In genomic region chr7:28330384-28331070, GRCh38 we compare ENCODE assay signal across 15 cellular contexts.
DNase-seq lines count a peak whose midpoint lies in the region; ATAC-seq and TF ChIP-seq lines count a peak whose summit lies in the region.
"Had no signal": no experiment of that assay in that cellular context is flagged by ENCODE, and none has a peak within 500 bp of the region (broad histone marks: within the 10 kb centered on the region; RNA-seq: fewer than 3 reads in every experiment).

No MANE protein-coding gene starts in this region.

- H3K9me3 ChIP-seq in CD8-positive, alpha-beta T cell (ENCODE audit: low read length) = no peaks in the 10 kb centered on the region
- H3K9me3 ChIP-seq: body of pancreas, upper lobe of left lung had no signal

- no peaks in the 10 kb centered on the region for H3K9me3 Mint-ChIP-seq in CD8-positive, alpha-beta T cell
- peaks cover 3% of the 10 kb centered on the region for H3K9me3 Mint-ChIP-seq in activated CD8-positive, alpha-beta T cell treated with anti-CD3 and anti-CD28 coated beads for 36 hours
- H3K9me3 Mint-ChIP-seq in immature natural killer cell = no peaks in the 10 kb centered on the region

- intact Hi-C loops in CD8-positive, alpha-beta T cell (cut with DNase I, micrococcal nuclease) = loop anchor here in 1 of 2 experiments (1.0 to 2.0 kb wide), 2 partner anchors 30 to 33 kb away; no protein-coding TSS in a partner anchor
- intact Hi-C loops in activated CD8-positive, alpha-beta T cell treated with anti-CD3 and anti-CD28 coated beads for 36 hours (cut with micrococcal nuclease) = no loop called here

- H3K27me3 ChIP-seq in CD8-positive, alpha-beta T cell (ENCODE audit: insufficient read depth, low read length) = no peaks in the 10 kb centered on the region
- H3K27me3 ChIP-seq: body of pancreas, neural progenitor cell, upper lobe of left lung had no signal

- peak; percentile 27 for ATAC-seq in CD8-positive, alpha-beta T cell
- peak; percentile 42 for ATAC-seq in GM19035 (IDR thresholded peaks at IDR 0.05; ENCODE audit: unreplicated experiment)
- peak; percentile 64 for ATAC-seq in activated CD8-positive, alpha-beta T cell treated with anti-CD3 and anti-CD28 coated beads for 36 hours
- ATAC-seq in HG03175 (IDR thresholded peaks at IDR 0.05; ENCODE audit: unreplicated experiment) = no peak
- ATAC-seq: body of pancreas, GM23338 had no signal

- CTCF ChIA-PET in CD8-positive, alpha-beta T cell (lab: Charles Lee) = interaction anchor here (0.9 to 2.0 kb wide), 2 partner anchors 28 to 33 kb away, joined by 3 to 7 read pairs; no protein-coding TSS in a partner anchor
- CTCF ChIA-PET in activated CD8-positive, alpha-beta T cell treated with anti-CD3 and anti-CD28 coated beads for 36 hours (lab: Charles Lee) = interaction anchor here (1.4 kb wide), 1 partner anchor 32 kb away, joined by 3 read pairs; no protein-coding TSS in a partner anchor

- POLR2A ChIA-PET in CD8-positive, alpha-beta T cell (lab: Charles Lee) = interaction anchor here (0.7 to 1.4 kb wide), 5 partner anchors 31 to 668 kb away, joined by 3 to 4 read pairs (median 3); partner anchors contain the start of gene HIBADH
- POLR2A ChIA-PET in activated CD8-positive, alpha-beta T cell treated with anti-CD3 and anti-CD28 coated beads for 36 hours (lab: Charles Lee) = interaction anchor here (0.6 kb wide), 1 partner anchor 17 kb away, joined by 3 read pairs; no protein-coding TSS in a partner anchor

- H3K4me1 Mint-ChIP-seq in CD8-positive, alpha-beta T cell (ENCODE audit: low read depth) = peaks cover 40% of the 10 kb centered on the region
- H3K4me1 Mint-ChIP-seq in activated CD8-positive, alpha-beta T cell treated with anti-CD3 and anti-CD28 coated beads for 36 hours (ENCODE audit: low read depth) = peaks cover 40% of the 10 kb centered on the region
- peaks cover 21 to 29% of the 10 kb centered on the region in 2 donors for H3K4me1 Mint-ChIP-seq in immature natural killer cell
- H3K4me1 Mint-ChIP-seq: neural progenitor cell had no signal

- peak overlapping the region; percentile 86 for H3K27ac Mint-ChIP-seq in CD8-positive, alpha-beta T cell
- peak overlapping the region; percentile 43 for H3K27ac Mint-ChIP-seq in activated CD8-positive, alpha-beta T cell treated with anti-CD3 and anti-CD28 coated beads for 36 hours
- peak overlapping the region; percentile 1 to 68 (median 49) for H3K27ac Mint-ChIP-seq in immature natural killer cell
- H3K27ac Mint-ChIP-seq: GM23338, neural progenitor cell had no signal

- no peak for TF ChIP-seq CTCF in CD8-positive, alpha-beta T cell (IDR thresholded peaks at IDR 0.05)
- TF ChIP-seq CTCF in activated CD8-positive, alpha-beta T cell treated with anti-CD3 and anti-CD28 coated beads for 36 hours (IDR thresholded peaks at IDR 0.05) = no peak

- no peaks in the 10 kb centered on the region for H3K36me3 Mint-ChIP-seq in CD8-positive, alpha-beta T cell
- no peaks in the 10 kb centered on the region for H3K36me3 Mint-ChIP-seq in activated CD8-positive, alpha-beta T cell treated with anti-CD3 and anti-CD28 coated beads for 36 hours (ENCODE audit: low read depth)
- H3K36me3 Mint-ChIP-seq in immature natural killer cell = no peaks in the 10 kb centered on the region
- H3K36me3 Mint-ChIP-seq: neural progenitor cell had no signal

- peak overlapping the region; percentile 30 for H3K27ac ChIP-seq in CD8-positive, alpha-beta T cell (ENCODE audit: low read depth, low read length)
- H3K27ac ChIP-seq: body of pancreas, heart right ventricle, neural progenitor cell, upper lobe of left lung had no signal

- H3K27me3 Mint-ChIP-seq in CD8-positive, alpha-beta T cell (ENCODE audit: low read depth) = no peaks in the 10 kb centered on the region
- peaks cover 2% of the 10 kb centered on the region for H3K27me3 Mint-ChIP-seq in activated CD8-positive, alpha-beta T cell treated with anti-CD3 and anti-CD28 coated beads for 36 hours
- peaks cover 0 to 4% (median 1%) of the 10 kb centered on the region in 3 donors for H3K27me3 Mint-ChIP-seq in immature natural killer cell (ENCODE audit: low read depth in 3 of 3)

- H3K36me3 ChIP-seq in CD8-positive, alpha-beta T cell (ENCODE audit: insufficient read depth, low read length) = no peaks in the 10 kb centered on the region
- H3K36me3 ChIP-seq: heart right ventricle, neural progenitor cell, upper lobe of left lung had no signal

- DNase-seq in CD8-positive, alpha-beta T cell = no peak
- DNase-seq in activated CD8-positive, alpha-beta T cell treated with anti-CD3 and anti-CD28 coated beads for 36 hours = no peak
- peak; percentile 1 to 21 (median 18) for DNase-seq in immature natural killer cell
- no peak for DNase-seq in NCI-H2171 treated with DMSO at 0.1 percent for 48 hours (lab: John Stamatoyannopoulos, UW)
- DNase-seq in SHP77 (lab: John Stamatoyannopoulos, UW) = no peak
- no peak for DNase-seq in AG08395 (ENCODE audit: low spot score)
- DNase-seq: body of pancreas, heart right ventricle, left ventricle myocardium superior, NCI-H2227 treated with DMSO at 0.1 percent for 48 hours, upper lobe of left lung had no signal

- H3K4me3 ChIP-seq in CD8-positive, alpha-beta T cell (ENCODE audit: low read depth, low read length) = peak overlapping the region; percentile 18
- H3K4me3 ChIP-seq: body of pancreas, GM23338, heart right ventricle, neural progenitor cell, upper lobe of left lung had no signal

- peaks cover 34% of the 10 kb centered on the region for H3K4me1 ChIP-seq in CD8-positive, alpha-beta T cell (ENCODE audit: insufficient read depth, low read length)
- H3K4me1 ChIP-seq: body of pancreas, neural progenitor cell, upper lobe of left lung had no signal

- H3K4me3 Mint-ChIP-seq in CD8-positive, alpha-beta T cell = peak overlapping the region; percentile 80
- peak overlapping the region; percentile 54 for H3K4me3 Mint-ChIP-seq in activated CD8-positive, alpha-beta T cell treated with anti-CD3 and anti-CD28 coated beads for 36 hours
- H3K4me3 Mint-ChIP-seq in immature natural killer cell = peak overlapping the region; percentile 74 to 89 (median 84)
- H3K4me3 Mint-ChIP-seq: GM23338, neural progenitor cell had no signal

Comparison
In these comparisons a context has a peak if more than half of its experiments do, and no peak if none do; other contexts are left out.
1. DNase-seq: peak in immature natural killer cell (3 of 3); none in CD8-positive, alpha-beta T cell (0 of 7), activated CD8-positive, alpha-beta T cell treated with anti-CD3 and anti-CD28 coated beads for 36 hours (single experiment), NCI-H2171 treated with DMSO at 0.1 percent for 48 hours (single experiment), SHP77 (0 of 2) and AG08395 (single experiment).
2. Peak in every context shown above with its lines, with median percentiles within 50 percentile points of each other: H3K27ac Mint-ChIP-seq and H3K4me3 Mint-ChIP-seq.